ENCODE assay signal across 9 cellular contexts in the genomic region with DNA sequence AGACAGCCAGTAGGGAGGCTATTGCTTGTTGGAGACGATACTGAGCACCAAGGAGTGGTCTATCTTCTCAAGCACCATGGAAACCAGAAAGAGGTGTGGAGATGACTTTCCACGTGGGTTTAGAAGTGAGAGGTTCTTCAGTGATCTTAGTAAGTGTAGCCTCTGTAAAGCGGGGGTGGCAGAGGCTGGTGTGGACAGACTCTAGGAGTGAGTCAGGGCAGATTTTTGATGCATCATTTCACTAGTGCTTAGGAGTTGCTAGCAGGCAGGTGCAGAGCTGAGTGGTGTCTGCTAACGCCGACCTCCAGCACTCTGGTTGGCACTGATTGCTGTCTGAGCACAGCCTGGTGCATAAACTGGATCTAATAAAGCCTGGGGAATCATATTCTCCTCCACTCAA.
DNase-seq lines count a peak whose midpoint lies in the region; ATAC-seq and TF ChIP-seq lines count a peak whose summit lies in the region.
"Had no signal": no experiment of that assay in that cellular context is flagged by ENCODE, and none has a peak within 500 bp of the region (broad histone marks: within the 10 kb centered on the region; RNA-seq: fewer than 3 reads in every experiment).

No MANE protein-coding gene starts in this region.

- H3K27ac ChIP-seq in tibial artery (no peak overlapping the region), transverse colon (no peak overlapping the region)

- DNase-seq in T-helper 2 cell treated with Interferon-gamma antibody and Interleukin-4, amounts not matched to agents 5 μg/mL and 100 μg/mL, for 36 hours (ENCODE audit: low spot score), result peak; percentile 85
- DNase-seq in stimulated activated CD4-positive, alpha-beta T cell treated with anti-CD3 and anti-CD28 coated beads, Interleukin-1b, Interleukin-23, amount 100 ng/mL, for 4 hours (ENCODE audit: low read depth in 2 of 2), result peak; percentile 37 to 42
- DNase-seq in iPS-NIHi11 (ENCODE audit: low spot score), result no peak
- no peak for DNase-seq in OCI-M1 (lab: John Stamatoyannopoulos, UW)
- DNase-seq in tibial artery, result no peak
- no peak for DNase-seq in transverse colon
- DNase-seq: hippocampal formation had no signal

- 72% methylated on average over 5 of the region's 5 CpGs; no CpG with 5 or more reads in 1 of the 2 donors for WGBS in transverse colon (ENCODE audit: low coverage in 1 of 2), 2 donors

- TF ChIP-seq CTCF in tibial artery (IDR thresholded peaks at IDR 0.05) (no peak), transverse colon (IDR thresholded peaks at IDR 0.05) (no peak)

- no peaks in the 10 kb centered on the region for H3K36me3 ChIP-seq in tibial artery
- no peaks in the 10 kb centered on the region for H3K36me3 ChIP-seq in transverse colon

- no peak for TF ChIP-seq EP300 in transverse colon (IDR thresholded peaks at IDR 0.05; ENCODE audit: low read depth)

- TF ChIP-seq POLR2A in transverse colon (IDR thresholded peaks at IDR 0.05), result no peak

- H3K4me1 ChIP-seq in tibial artery, result no peaks in the 10 kb centered on the region
- no peaks in the 10 kb centered on the region for H3K4me1 ChIP-seq in transverse colon

- H3K4me3 ChIP-seq in tibial artery, result no peak overlapping the region
- H3K4me3 ChIP-seq in transverse colon, result no peak overlapping the region

- no peaks in the 10 kb centered on the region for H3K9me3 Mint-ChIP-seq in T-helper 2 cell treated with Interferon-gamma antibody and Interleukin-4, amounts not matched to agents 5 μg/mL and 100 μg/mL, for 36 hours

- H3K36me3 Mint-ChIP-seq in T-helper 2 cell treated with Interferon-gamma antibody and Interleukin-4, amounts not matched to agents 5 μg/mL and 100 μg/mL, for 36 hours (ENCODE audit: low read depth), result no peaks in the 10 kb centered on the region

- H3K27me3 ChIP-seq in tibial artery (no peaks in the 10 kb centered on the region), transverse colon (no peaks in the 10 kb centered on the region)

- H3K4me3 Mint-ChIP-seq in T-helper 2 cell treated with Interferon-gamma antibody and Interleukin-4, amounts not matched to agents 5 μg/mL and 100 μg/mL, for 36 hours, result no peak overlapping the region

- in situ Hi-C loops in transverse colon (cut with MboI; ENCODE audit: low pct_ligation_motif_present in 1 of 4, low pct_unique_long_range_greater_than_20kb in 1 of 4, low sequenced_read_pairs in 3 of 4), result no loop called here

- no peaks in the 10 kb centered on the region for H3K9me3 ChIP-seq in tibial artery
- H3K9me3 ChIP-seq in transverse colon, result no peaks in the 10 kb centered on the region

- H3K27me3 Mint-ChIP-seq in T-helper 2 cell treated with Interferon-gamma antibody and Interleukin-4, amounts not matched to agents 5 μg/mL and 100 μg/mL, for 36 hours (ENCODE audit: low read depth), result peaks cover 14% of the 10 kb centered on the region

- no peak overlapping the region for H3K27ac Mint-ChIP-seq in T-helper 2 cell treated with Interferon-gamma antibody and Interleukin-4, amounts not matched to agents 5 μg/mL and 100 μg/mL, for 36 hours

- H3K4me1 Mint-ChIP-seq in T-helper 2 cell treated with Interferon-gamma antibody and Interleukin-4, amounts not matched to agents 5 μg/mL and 100 μg/mL, for 36 hours (ENCODE audit: low read depth), result peaks cover 34% of the 10 kb centered on the region

- intact Hi-C loops in tibial artery (cut with DNase I; ENCODE audit: low total_unique reads), result no loop called here
- intact Hi-C loops in transverse colon (cut with DNase I; ENCODE audit: low total_unique reads), result no loop called here

- ATAC-seq in GM18861 (IDR thresholded peaks at IDR 0.05; ENCODE audit: unreplicated experiment) (peak; percentile 88), GM21825 (IDR thresholded peaks at IDR 0.05; ENCODE audit: unreplicated experiment) (peak; percentile 78)

Comparison
In these comparisons a context has a peak if more than half of its experiments do, and no peak if none do; other contexts are left out.
1. DNase-seq: peak in T-helper 2 cell treated with Interferon-gamma antibody and Interleukin-4, amounts not matched to agents 5 μg/mL and 100 μg/mL, for 36 hours (single experiment) and stimulated activated CD4-positive, alpha-beta T cell treated with anti-CD3 and anti-CD28 coated beads, Interleukin-1b, Interleukin-23, amount 100 ng/mL, for 4 hours (2 of 2); none in iPS-NIHi11 (single experiment), OCI-M1 (single experiment), tibial artery (0 of 2) and transverse colon (single experiment).